34 cellular contexts compared by ENCODE assay signal in the genomic region with DNA sequence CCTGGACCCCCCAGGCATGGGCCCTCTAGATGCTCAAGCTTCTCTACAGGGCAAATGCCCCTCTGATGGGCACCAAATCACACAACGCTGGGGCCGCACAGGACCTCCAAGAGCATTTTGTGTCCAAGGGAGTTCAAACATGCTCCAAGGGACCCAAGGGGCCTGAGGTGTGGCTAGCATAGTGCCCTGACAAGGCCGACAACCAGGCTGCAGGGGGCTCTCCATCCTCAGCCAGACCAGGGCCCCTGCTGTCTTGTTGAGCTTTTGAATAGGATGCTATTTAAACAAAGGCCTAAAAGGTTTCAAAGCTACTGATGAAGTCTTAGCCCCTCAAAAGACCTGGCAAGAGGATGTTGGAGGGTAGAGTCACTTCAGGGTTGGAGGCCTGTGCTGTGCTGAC. TPM values are rescaled to one million over a fixed set of nuclear protein-coding genes. Genes with fewer than 3 reads are reported as not detected.
"Had no signal": no experiment of that assay in that cellular context is flagged by ENCODE, and none has a peak within 500 bp of the region (broad histone marks: within the 10 kb centered on the region; RNA-seq: fewer than 3 reads in every experiment).

No MANE protein-coding gene starts in this region.

- H3K27ac Mint-ChIP-seq: immature natural killer cell; mesothelial cell of epicardium; naive thymus-derived CD4-positive, alpha-beta T cell; natural killer cell treated with Interleukin-12 subunit alpha and Interleukin-12 subunit beta and Interleukin-15 and Interleukin-18, amount 100 ng/mL, for 72 hours; progenitor cell of endocrine pancreas; stimulated activated memory B cell treated with anti-CD40 and anti-IgM and Interleukin-4, amounts not matched to agents 10 μg/mL and 1 μg/mL and 100 μg/mL, for 72 hours; stimulated activated naive CD8-positive, alpha-beta T cell treated with anti-CD3 and anti-CD28 coated beads, Interleukin-15, amount 100 ng/mL, for 72 hours had no signal

- H3K4me3 Mint-ChIP-seq: immature natural killer cell; mesothelial cell of epicardium; naive thymus-derived CD4-positive, alpha-beta T cell; natural killer cell treated with Interleukin-12 subunit alpha and Interleukin-12 subunit beta and Interleukin-15 and Interleukin-18, amount 100 ng/mL, for 72 hours; stimulated activated memory B cell treated with anti-CD40 and anti-IgM and Interleukin-4, amounts not matched to agents 10 μg/mL and 1 μg/mL and 100 μg/mL, for 72 hours; stimulated activated naive CD8-positive, alpha-beta T cell treated with anti-CD3 and anti-CD28 coated beads, Interleukin-15, amount 100 ng/mL, for 72 hours had no signal

- H3K27ac ChIP-seq: heart right ventricle, left ventricle myocardium inferior, neutrophil, ovary, right atrium auricular region, right lobe of liver, testis, thyroid gland, transverse colon, upper lobe of right lung had no signal

- H3K36me3 Mint-ChIP-seq: immature natural killer cell; mesothelial cell of epicardium; naive thymus-derived CD4-positive, alpha-beta T cell; natural killer cell treated with Interleukin-12 subunit alpha and Interleukin-12 subunit beta and Interleukin-15 and Interleukin-18, amount 100 ng/mL, for 72 hours; stimulated activated memory B cell treated with anti-CD40 and anti-IgM and Interleukin-4, amounts not matched to agents 10 μg/mL and 1 μg/mL and 100 μg/mL, for 72 hours had no signal

- H3K27me3 ChIP-seq: ovary, right atrium auricular region, right lobe of liver, testis, thyroid gland had no signal

- H3K4me2 ChIP-seq: smooth muscle cell had no signal

- H3K4me3 ChIP-seq: heart right ventricle, left ventricle myocardium inferior, lung, ovary, right atrium auricular region, right lobe of liver, smooth muscle cell, testis, thyroid gland, transverse colon, upper lobe of right lung had no signal

- DNase-seq: heart right ventricle; hippocampal formation; immature natural killer cell; kidney; left colon; left ventricle myocardium inferior; mesendoderm; naive thymus-derived CD4-positive, alpha-beta T cell; occipital lobe; ovary; right lobe of liver; stimulated activated CD4-positive, alpha-beta T cell treated with anti-CD3 and anti-CD28 coated beads, Interleukin-1b, Interleukin-23, amount 100 ng/mL, for 48 hours; stimulated activated CD4-positive, alpha-beta T cell treated with anti-CD3 and anti-CD28 coated beads, Interleukin-2, amount 100 ng/mL, for 48 hours; stimulated activated CD4-positive, alpha-beta T cell treated with anti-CD3 and anti-CD28 coated beads, Interleukin-4, amount 100 ng/mL, for 4 hours; stimulated activated CD8-positive, alpha-beta memory T cell treated with anti-CD3 and anti-CD28 coated beads, Interleukin-4, amount 100 ng/mL, for 48 hours; stimulated activated naive CD4-positive, alpha-beta T cell treated with Interleukin-2 at 50 U/mL for 16 hours; stimulated activated naive CD8-positive, alpha-beta T cell treated with anti-CD3 and anti-CD28 coated beads, Interleukin-15, amount 100 ng/mL, for 72 hours; substantia nigra; testis; thyroid gland; transverse colon; upper lobe of right lung had no signal

- ATAC-seq: heart right ventricle; left colon; naive thymus-derived CD4-positive, alpha-beta T cell; natural killer cell treated with Interleukin-12 subunit alpha and Interleukin-12 subunit beta and Interleukin-15 and Interleukin-18, amount 100 ng/mL, for 72 hours; stimulated activated memory B cell treated with anti-CD40 and anti-IgM and Interleukin-4, amounts not matched to agents 10 μg/mL and 1 μg/mL and 100 μg/mL, for 72 hours; stimulated activated naive CD8-positive, alpha-beta T cell treated with anti-CD3 and anti-CD28 coated beads, Interleukin-15, amount 100 ng/mL, for 72 hours; upper lobe of right lung had no signal

- H3K36me3 ChIP-seq: heart right ventricle, left ventricle myocardium inferior, neutrophil, ovary, right atrium auricular region, right lobe of liver, thyroid gland, transverse colon, upper lobe of right lung had no signal

- H3K9me3 Mint-ChIP-seq: immature natural killer cell; mesothelial cell of epicardium; natural killer cell treated with Interleukin-12 subunit alpha and Interleukin-12 subunit beta and Interleukin-15 and Interleukin-18, amount 100 ng/mL, for 72 hours; stimulated activated memory B cell treated with anti-CD40 and anti-IgM and Interleukin-4, amounts not matched to agents 10 μg/mL and 1 μg/mL and 100 μg/mL, for 72 hours; stimulated activated naive CD8-positive, alpha-beta T cell treated with anti-CD3 and anti-CD28 coated beads, Interleukin-15, amount 100 ng/mL, for 72 hours had no signal

- H3K4me1 Mint-ChIP-seq: immature natural killer cell; stimulated activated memory B cell treated with anti-CD40 and anti-IgM and Interleukin-4, amounts not matched to agents 10 μg/mL and 1 μg/mL and 100 μg/mL, for 72 hours; stimulated activated naive CD8-positive, alpha-beta T cell treated with anti-CD3 and anti-CD28 coated beads, Interleukin-15, amount 100 ng/mL, for 72 hours had no signal

- H3K4me1 ChIP-seq: heart right ventricle, left ventricle myocardium inferior, right atrium auricular region, right lobe of liver, testis, thyroid gland, transverse colon, upper lobe of right lung had no signal

- H3K9me3 ChIP-seq: heart right ventricle, left ventricle myocardium inferior, neutrophil, ovary, right atrium auricular region, right lobe of liver, testis, thyroid gland, transverse colon, upper lobe of right lung had no signal

RNA-seq across cellular contexts. Expression of gene EN1, which starts 33.1 kb away (rescaled TPM):
- total RNA-seq: left colon; left ventricle myocardium inferior; lung; mononuclear cell; naive thymus-derived CD4-positive, alpha-beta T cell; natural killer cell treated with Interleukin-12 subunit alpha and Interleukin-12 subunit beta and Interleukin-15 and Interleukin-18, amount 100 ng/mL, for 72 hours; occipital lobe; ovary; pulmonary artery endothelial cell; renal cortical epithelial cell; right atrium auricular region; right lobe of liver; transverse colon; upper lobe of right lung had no signal
- polyA plus RNA-seq: heart right ventricle; immature natural killer cell; lung; naive thymus-derived CD4-positive, alpha-beta T cell; neural cell; ovary had no signal
